In genomic region chr2:55703350-55703749, GRCh38 we compare ENCODE assay signal across 29 cellular contexts.
"Had no signal": no experiment of that assay in that cellular context is flagged by ENCODE, and none has a peak within 500 bp of the region (broad histone marks: within the 10 kb centered on the region; RNA-seq: fewer than 3 reads in every experiment).

No MANE protein-coding gene starts in this region.

- DNase-seq: activated B cell treated with CpG ODN at 0.5 μM for 24 hours; activated CD4-positive, alpha-beta T cell treated with anti-CD3 and anti-CD28 coated beads for 48 hours; activated CD4-positive, alpha-beta T cell treated with anti-CD3 and anti-CD28 coated beads, Interleukin-2, amount 50 U/mL, for 1 hour; activated CD4-positive, alpha-beta T cell treated with anti-CD3 and anti-CD28 coated beads, Interleukin-2, amount 50 U/mL, for 48 hours; activated CD8-positive, alpha-beta memory T cell treated with anti-CD3 and anti-CD28 coated beads for 24 hours; activated CD8-positive, alpha-beta T cell treated with anti-CD3 and anti-CD28 coated beads for 36 hours; activated effector memory CD4-positive, alpha-beta T cell treated with Interleukin-2 at 50 U/mL for 16 hours; activated gamma-delta T cell treated with Interleukin-2 at 50 U/mL for 16 hours; activated naive CD4-positive, alpha-beta T cell treated with anti-CD3 and anti-CD28 coated beads, Interleukin-2, amount 50 U/mL, for 16 hours; activated naive CD4-positive, alpha-beta T cell treated with Interleukin-2 at 50 U/mL for 16 hours; activated T-cell treated with anti-CD3 and anti-CD28 coated beads, Interleukin-2, amount 50 U/mL, for 4 hours; amniotic stem cell; anterior cingulate cortex; brain microvascular endothelial cell; cortex of kidney; effector CD4-positive, alpha-beta T cell; effector memory CD8-positive, alpha-beta T cell; foreskin keratinocyte; gastrocnemius medialis; hippocampal formation; T-helper 2 cell had no signal

- ATAC-seq: activated CD4-positive, CD25-positive, alpha-beta regulatory T cell treated with anti-CD3 and anti-CD28 coated beads, Interleukin-2, amount 50 U/mL, for 24 hours; activated CD8-positive, alpha-beta T cell treated with anti-CD3 and anti-CD28 coated beads for 36 hours; activated T-cell treated with anti-CD3 and anti-CD28 coated beads, Interleukin-2, amount 50 U/mL, for 4 hours; activated T-helper 17 cell treated with anti-CD3 and anti-CD28 coated beads, Interleukin-2, amount 50 U/mL, for 72 hours; effector memory CD8-positive, alpha-beta T cell; foreskin keratinocyte; gastrocnemius medialis had no signal

- FAIRE-seq: astrocyte, bronchial epithelial cell, colon, TTC549 had no signal

- H3K27me3 ChIP-seq: brain microvascular endothelial cell, gastrocnemius medialis had no signal

- H3K27ac ChIP-seq: brain microvascular endothelial cell, esophagus muscularis mucosa, foreskin keratinocyte, gastrocnemius medialis, VCaP had no signal

- H3K9me3 ChIP-seq: esophagus muscularis mucosa, gastrocnemius medialis had no signal

- H3K4me3 ChIP-seq: esophagus muscularis mucosa, gastrocnemius medialis had no signal

- H3K4me1 ChIP-seq: esophagus muscularis mucosa, foreskin keratinocyte, gastrocnemius medialis had no signal

- H3K36me3 ChIP-seq: brain microvascular endothelial cell, esophagus muscularis mucosa, gastrocnemius medialis had no signal
